Comparison of ENCODE assay signal across 10 cellular contexts in genomic region chr21:42532466-42533181, GRCh38. TPM values are rescaled to one million over a fixed set of nuclear protein-coding genes. Genes with fewer than 3 reads are reported as not detected.
DNase-seq lines count a peak whose midpoint lies in the region; TF ChIP-seq lines count a peak whose summit lies in the region.
"Had no signal": no experiment of that assay in that cellular context is flagged by ENCODE, and none has a peak within 500 bp of the region (broad histone marks: within the 10 kb centered on the region; RNA-seq: fewer than 3 reads in every experiment).

No MANE protein-coding gene starts in this region.

- peak overlapping the region in 9 of 11 experiments; percentile 2 to 57 (median 31); a peak in 14 of 22 replicates for H3K27ac ChIP-seq in BLaER1 treated with 17β-estradiol and CSF1 and Interleukin-3, amounts not matched to agents 10 nM and 100 nM
- H3K27ac ChIP-seq in OCI-LY1 (ENCODE audit: low read depth, low read length, poor library complexity, severe bottlenecking) = peak overlapping the region; percentile 98

- peaks cover 7% of the 10 kb centered on the region; the same call in 1 of the 2 replicates for H3K79me2 ChIP-seq in OCI-LY1 (ENCODE audit: insufficient read depth, low read length)

- DNase-seq in globus pallidus (ENCODE audit: low spot score) = peak; percentile 73
- peak in 50 of 56 donors; percentile 24 to 95 (median 66) for DNase-seq in nucleus accumbens (lab: John Stamatoyannopoulos, UW)
- no peak for DNase-seq in HPDE6-E6E7 (ENCODE audit: extremely low spot score)
- DNase-seq in G401 (ENCODE audit: low spot score) = no peak
- no peak for DNase-seq in NCI-H2171 treated with DMSO at 0.1 percent for 48 hours (lab: John Stamatoyannopoulos, UW)
- DNase-seq in activated naive CD4-positive, alpha-beta T cell (lab: John Stamatoyannopoulos, UW) = no peak
- DNase-seq: activated T-cell treated with anti-CD3 and anti-CD28 coated beads for 4 hours had no signal

- H3K9me2 ChIP-seq in OCI-LY1 (ENCODE audit: low read depth, low read length) = no peaks in the 10 kb centered on the region

- no peaks in the 10 kb centered on the region for H3K36me3 ChIP-seq in BLaER1 treated with 17β-estradiol and CSF1 and Interleukin-3, amounts not matched to agents 10 nM and 100 nM
- H3K36me3 ChIP-seq in OCI-LY1 (ENCODE audit: insufficient read depth, low read length) = peaks cover 5% of the 10 kb centered on the region; the same call in 1 of the 2 replicates

- no peak for TF ChIP-seq CTCF in OCI-LY1 (IDR thresholded peaks at IDR 0.05; ENCODE audit: low read length)

- H2AFZ ChIP-seq in OCI-LY1 (ENCODE audit: low read length) = no peak overlapping the region

- H3K9ac ChIP-seq in BLaER1 treated with 17β-estradiol and CSF1 and Interleukin-3, amounts not matched to agents 10 nM and 100 nM = peak overlapping the region in 3 of 11 experiments; percentile 9 to 39 (median 27); a peak in 3 of 22 replicates
- peak overlapping the region; percentile 78 for H3K9ac ChIP-seq in OCI-LY1 (ENCODE audit: low read length)

- H3F3A ChIP-seq in OCI-LY1 (ENCODE audit: insufficient read depth, low read length) = 0 out of 2 replicates have a peak, but pooled peaks cover 5% of the 10 kb centered on the region

- peaks cover 0 to 53% (median 0%) of the 10 kb centered on the region in 11 experiments; a peak in 5 of 22 replicates for H4K20me1 ChIP-seq in BLaER1 treated with 17β-estradiol and CSF1 and Interleukin-3, amounts not matched to agents 10 nM and 100 nM
- H4K20me1 ChIP-seq in OCI-LY1 (ENCODE audit: insufficient read depth, low read length) = no peaks in the 10 kb centered on the region

- peak overlapping the region; percentile 75 to 98 (median 79) for H3K4me2 ChIP-seq in BLaER1 treated with 17β-estradiol and CSF1 and Interleukin-3, amounts not matched to agents 10 nM and 100 nM
- peak overlapping the region; percentile 86 for H3K4me2 ChIP-seq in OCI-LY1 (ENCODE audit: low read length)

- peaks cover 0 to 21% (median 0%) of the 10 kb centered on the region in 11 experiments; a peak in 3 of 22 replicates for H3K27me3 ChIP-seq in BLaER1 treated with 17β-estradiol and CSF1 and Interleukin-3, amounts not matched to agents 10 nM and 100 nM
- no peaks in the 10 kb centered on the region for H3K27me3 ChIP-seq in OCI-LY1 (ENCODE audit: insufficient read depth, low read length)

- H3K4me3 ChIP-seq in BLaER1 treated with 17β-estradiol and CSF1 and Interleukin-3, amounts not matched to agents 10 nM and 100 nM = no peak overlapping the region; a peak in 1 of 20 replicates
- H3K4me3 ChIP-seq in OCI-LY1 (ENCODE audit: low read depth, low read length, poor library complexity, severe bottlenecking) = peak overlapping the region; percentile 65

- no peaks in the 10 kb centered on the region for H3K9me3 ChIP-seq in BLaER1 treated with 17β-estradiol and CSF1 and Interleukin-3, amounts not matched to agents 10 nM and 100 nM (replicated peaks in 1 of 11)
- no peaks in the 10 kb centered on the region for H3K9me3 ChIP-seq in OCI-LY1 (ENCODE audit: low read length)

- peaks cover 64 to 100% (median 97%) of the 10 kb centered on the region in 10 experiments for H3K4me1 ChIP-seq in BLaER1 treated with 17β-estradiol and CSF1 and Interleukin-3, amounts not matched to agents 10 nM and 100 nM
- H3K4me1 ChIP-seq in OCI-LY1 (ENCODE audit: insufficient read depth, low read length, severe bottlenecking) = peaks cover 100% of the 10 kb centered on the region

- in situ Hi-C loops in G401 (cut with HindIII; ENCODE audit: low sequenced_read_pairs) = no loop called here

RNA-seq across cellular contexts. Expression of gene SLC37A1, which starts 19.0 kb away (rescaled TPM):
- 0.37 and 0.86 TPM in 2 replicates for total RNA-seq in G401 (2014; rRNA removed; shearing (Covaris generic))

RNA-seq across cellular contexts. Expression of gene RSPH1, which starts 36.6 kb away (rescaled TPM):
- total RNA-seq in G401 (2014; rRNA removed; shearing (Covaris generic)) = 0.41 TPM in 1 of 2 replicates, not detected in the other
- total RNA-seq: fibroblast of lung had no signal

Comparison
In these comparisons a context has a peak if more than half of its experiments do, and no peak if none do; other contexts are left out.
1. DNase-seq: peak in globus pallidus (single experiment) and nucleus accumbens (50 of 56); none in HPDE6-E6E7 (single experiment), G401 (single experiment), NCI-H2171 treated with DMSO at 0.1 percent for 48 hours (single experiment) and activated naive CD4-positive, alpha-beta T cell (0 of 4).